ENCODE assay signal across 12 cellular contexts in the genomic region with DNA sequence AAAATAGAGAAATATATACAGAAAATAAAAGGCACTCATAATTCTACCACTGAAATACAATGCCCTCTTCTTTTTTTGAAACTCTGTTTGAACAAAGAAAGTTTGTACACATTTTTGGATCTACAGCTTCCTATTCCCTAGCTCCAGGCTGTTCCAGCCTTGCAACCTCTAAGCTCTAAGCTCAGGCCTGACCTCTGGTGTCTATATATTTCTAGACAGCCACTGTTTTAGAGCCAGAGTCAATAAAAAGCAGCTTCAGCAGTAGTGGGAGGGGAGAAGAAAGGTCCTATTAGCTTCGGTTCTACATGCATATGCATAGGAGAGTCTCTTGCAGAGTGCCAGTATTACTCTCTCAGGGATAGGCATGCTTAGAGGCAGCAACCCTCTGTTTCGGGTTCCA. TPM values are rescaled to one million over a fixed set of nuclear protein-coding genes. Genes with fewer than 3 reads are reported as not detected.
DNase-seq lines count a peak whose midpoint lies in the region; TF ChIP-seq lines count a peak whose summit lies in the region.
"Had no signal": no experiment of that assay in that cellular context is flagged by ENCODE, and none has a peak within 500 bp of the region (broad histone marks: within the 10 kb centered on the region; RNA-seq: fewer than 3 reads in every experiment).

No MANE protein-coding gene starts in this region.

- peaks cover 7% of the 10 kb centered on the region for H3K4me1 ChIP-seq in osteoblast (ENCODE audit: insufficient read depth, low read length)
- H3K4me1 ChIP-seq: right atrium auricular region, stomach had no signal

- DNase-seq in ELR (ENCODE audit: low read depth) (peak; percentile 42), NCI-H69 (lab: John Stamatoyannopoulos, UW) (peak; percentile 2), epithelial cell of esophagus (ENCODE audit: low read depth) (peak; percentile 21), osteoblast (ENCODE audit: insufficient read length, low spot score, missing footprints) (peak; percentile 29), C1 segment of cervical spinal cord (lab: John Stamatoyannopoulos, UW) (no peak), NCI-H2107 treated with DMSO at 0.1 percent for 48 hours (lab: John Stamatoyannopoulos, UW; ENCODE audit: unreplicated experiment) (no peak), occipital lobe (lab: John Stamatoyannopoulos, UW) (no peak)
- no peak for DNase-seq in stimulated activated naive CD4-positive, alpha-beta T cell treated with Interleukin-2 at 50 U/mL for 16 hours (lab: John Stamatoyannopoulos, UW)
- DNase-seq: activated gamma-delta T cell, stomach, T-helper 2 cell had no signal

- no peak overlapping the region for H2AFZ ChIP-seq in osteoblast (ENCODE audit: low read length)

- H3K4me3 ChIP-seq in epithelial cell of esophagus (ENCODE audit: low read length) (no peak overlapping the region), osteoblast (ENCODE audit: insufficient read depth, low read length) (no peak overlapping the region)
- H3K4me3 ChIP-seq: right atrium auricular region, stomach had no signal

- H3K79me2 ChIP-seq in osteoblast (ENCODE audit: insufficient read depth, low read length) = no peaks in the 10 kb centered on the region

- H3K4me2 ChIP-seq in osteoblast (ENCODE audit: insufficient read depth, low read length) = no peak overlapping the region

- peaks cover 10% of the 10 kb centered on the region for H3K27me3 ChIP-seq in osteoblast (ENCODE audit: insufficient read depth, low read length)
- H3K27me3 ChIP-seq: right atrium auricular region had no signal

- peaks cover 6% of the 10 kb centered on the region for H3K36me3 ChIP-seq in osteoblast (ENCODE audit: insufficient read depth, low read length)

- no peaks in the 10 kb centered on the region for H4K20me1 ChIP-seq in osteoblast (ENCODE audit: insufficient read depth, low read length)

- no peaks in the 10 kb centered on the region for H3K9me3 ChIP-seq in osteoblast (ENCODE audit: low read depth, low read length)
- H3K9me3 ChIP-seq: right atrium auricular region had no signal

- TF ChIP-seq CTCF in epithelial cell of esophagus (IDR thresholded peaks at IDR 0.05; ENCODE audit: insufficient read depth, low read depth, low read length, missing control alignments) (peak; percentile 13), osteoblast (IDR thresholded peaks at IDR 0.05; ENCODE audit: extremely low read depth, low read depth, low read length) (peak; percentile 43)

- H3K27ac ChIP-seq in osteoblast (ENCODE audit: low read depth, low read length) = no peak overlapping the region
- H3K27ac ChIP-seq: right atrium auricular region, stomach had no signal

RNA-seq across cellular contexts. Expression of gene CLDN2, which starts 39.7 kb away (rescaled TPM):
- total RNA-seq in osteoblast (not detected in 2 replicates), occipital lobe (not detected)
- total RNA-seq: right atrium auricular region had no signal

RNA-seq across cellular contexts. Expression of gene MORC4, which starts 40.1 kb away (rescaled TPM):
- total RNA-seq in osteoblast (39.8 and 47.1 TPM in 2 replicates), occipital lobe (6.6 TPM)

RNA-seq across cellular contexts. Expression of gene RIPPLY1, which starts 56.8 kb away (rescaled TPM):
- total RNA-seq in osteoblast = not detected in 2 replicates
- total RNA-seq in occipital lobe = not detected
- total RNA-seq: right atrium auricular region, stomach had no signal

Comparison
In these comparisons a context has a peak if more than half of its experiments do, and no peak if none do; other contexts are left out.
1. DNase-seq: peak in ELR (single experiment), NCI-H69 (single experiment), epithelial cell of esophagus (single experiment) and osteoblast (single experiment); none in C1 segment of cervical spinal cord (0 of 14), stimulated activated naive CD4-positive, alpha-beta T cell treated with Interleukin-2 at 50 U/mL for 16 hours (single experiment), NCI-H2107 treated with DMSO at 0.1 percent for 48 hours (single experiment) and occipital lobe (single experiment).